ENCODE assay signal across 9 cellular contexts in the genomic region with DNA sequence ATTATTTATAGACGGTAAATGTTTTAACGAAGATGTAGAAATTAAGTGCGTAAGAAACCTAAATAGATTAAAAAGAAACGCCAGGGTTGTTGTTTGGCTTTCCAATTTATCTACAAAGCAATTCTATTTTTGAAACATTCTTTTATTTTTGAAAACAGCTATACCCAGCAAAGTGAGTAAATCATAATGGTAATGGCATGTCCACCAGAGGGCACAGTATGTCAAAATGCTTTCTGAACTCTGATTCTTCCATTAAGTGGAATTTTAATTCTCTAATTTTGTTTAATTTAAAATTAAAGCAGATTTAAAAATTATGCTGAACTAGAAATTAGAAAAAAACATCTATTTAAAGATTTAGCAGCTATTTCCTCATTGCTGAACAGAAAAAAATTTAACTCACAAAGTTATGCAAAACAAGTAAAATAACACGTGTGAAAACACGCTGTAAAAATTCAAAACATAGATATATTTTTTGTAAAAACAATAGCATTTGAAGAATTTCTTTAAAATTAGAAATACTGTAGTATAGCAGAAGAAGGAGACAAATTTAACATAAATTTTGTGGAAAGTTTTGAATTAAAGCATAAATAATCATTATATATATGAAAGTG. TPM values are rescaled to one million over a fixed set of nuclear protein-coding genes. Genes with fewer than 3 reads are reported as not detected.
DNase-seq lines count a peak whose midpoint lies in the region; ATAC-seq and TF ChIP-seq lines count a peak whose summit lies in the region.
"Had no signal": no experiment of that assay in that cellular context is flagged by ENCODE, and none has a peak within 500 bp of the region (broad histone marks: within the 10 kb centered on the region; RNA-seq: fewer than 3 reads in every experiment).

No MANE protein-coding gene starts in this region.

- peak; percentile 54 for TF ChIP-seq CTCF in astrocyte of the cerebellum (IDR thresholded peaks at IDR 0.05; ENCODE audit: low read depth, low read length, missing control alignments)
- TF ChIP-seq CTCF in lower lobe of right lung (IDR thresholded peaks at IDR 0.05): peak; percentile 46

- H3K9me3 ChIP-seq in lower lobe of right lung: no peaks in the 10 kb centered on the region

- H3K4me1 ChIP-seq in lower lobe of right lung: peaks cover 8% of the 10 kb centered on the region

- no peak overlapping the region for H3K4me3 ChIP-seq in astrocyte of the cerebellum (ENCODE audit: low read depth, low read length)
- no peak overlapping the region for H3K4me3 ChIP-seq in lower lobe of right lung

- intact Hi-C loops in lower lobe of right lung (cut with DNase I): no loop called here

- peak; percentile 43 for DNase-seq in COR-L47 (lab: John Stamatoyannopoulos, UW)
- peak; percentile 12 for DNase-seq in KG1 (lab: John Stamatoyannopoulos, UW)
- no peak for DNase-seq in astrocyte of the cerebellum (ENCODE audit: low read depth)
- no peak for DNase-seq in lower lobe of right lung
- no peak for DNase-seq in NCI-H2196 (lab: John Stamatoyannopoulos, UW; ENCODE audit: unreplicated experiment)
- DNase-seq in hypothalamus (lab: John Stamatoyannopoulos, UW): no peak
- no peak for DNase-seq in NCI-H2081 treated with DMSO at 0.1 percent for 48 hours (lab: John Stamatoyannopoulos, UW)
- DNase-seq: posterior cingulate gyrus had no signal

- in situ Hi-C loops in astrocyte of the cerebellum (cut with HindIII; ENCODE audit: low sequenced_read_pairs): no loop called here

- H3K36me3 ChIP-seq in lower lobe of right lung: no peaks in the 10 kb centered on the region

- H3K27ac ChIP-seq in lower lobe of right lung: no peak overlapping the region

- H3K27me3 ChIP-seq in lower lobe of right lung (ENCODE audit: low read depth): no peaks in the 10 kb centered on the region

- no peak for ATAC-seq in lower lobe of right lung
- no peak for ATAC-seq in HG03159 (IDR thresholded peaks at IDR 0.05; ENCODE audit: unreplicated experiment)

RNA-seq across cellular contexts. Expression of gene RASSF6, which starts 26.5 kb away (rescaled TPM):
- total RNA-seq in lower lobe of right lung: 1.9 TPM

Comparison
In these comparisons a context has a peak if more than half of its experiments do, and no peak if none do; other contexts are left out.
1. DNase-seq: peak in COR-L47 (single experiment) and KG1 (single experiment); none in astrocyte of the cerebellum (single experiment), lower lobe of right lung (single experiment), NCI-H2196 (single experiment), hypothalamus (0 of 51) and NCI-H2081 treated with DMSO at 0.1 percent for 48 hours (single experiment).